13 cellular contexts compared by ENCODE assay signal in the genomic region with DNA sequence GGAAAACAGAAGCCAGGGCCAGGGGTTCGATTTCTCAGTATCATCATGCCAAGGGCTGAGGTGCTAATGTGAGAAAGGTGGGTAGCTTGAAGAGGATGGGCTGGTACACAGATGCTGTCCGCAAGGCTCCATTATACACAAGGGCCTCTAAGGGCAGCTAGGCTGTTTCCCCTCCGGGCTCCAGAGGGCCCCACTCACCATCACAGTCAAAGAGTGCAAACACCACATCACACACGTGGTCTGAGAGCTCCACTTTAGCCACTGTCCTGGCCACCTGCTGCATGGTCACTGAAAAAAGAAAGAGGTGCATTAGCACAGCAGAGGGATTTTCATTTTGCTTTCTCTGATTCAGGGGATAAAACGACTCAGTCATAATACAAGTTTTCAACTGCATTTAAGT. TPM values are rescaled to one million over a fixed set of nuclear protein-coding genes. Genes with fewer than 3 reads are reported as not detected.
DNase-seq lines count a peak whose midpoint lies in the region; ATAC-seq, FAIRE-seq and TF ChIP-seq lines count a peak whose summit lies in the region.
"Had no signal": no experiment of that assay in that cellular context is flagged by ENCODE, and none has a peak within 500 bp of the region (broad histone marks: within the 10 kb centered on the region; RNA-seq: fewer than 3 reads in every experiment).

No MANE protein-coding gene starts in this region.

- H3K27me3 ChIP-seq in WERI-Rb-1 (ENCODE audit: insufficient read depth, low read depth, severe bottlenecking), result peaks cover 10% of the 10 kb centered on the region
- no peaks in the 10 kb centered on the region for H3K27me3 ChIP-seq in left lung

- H3K4me3 ChIP-seq in HEK293 (ENCODE audit: low read depth, low read length) (no peak overlapping the region), WERI-Rb-1 (ENCODE audit: low read depth, low read length) (no peak overlapping the region), left lung (no peak overlapping the region)
- H3K4me3 ChIP-seq: lung had no signal

- H3K4me1 ChIP-seq in HEK293 (ENCODE audit: control insufficient read depth, insufficient read depth, low read length) (no peaks in the 10 kb centered on the region), left lung (no peaks in the 10 kb centered on the region)

- FAIRE-seq in GM12891 (lab: Jason Lieb, UNC), result no peak

- H3K9me3 ChIP-seq in HEK293 (ENCODE audit: control insufficient read depth, insufficient read depth, low read depth, low read length), result no peaks in the 10 kb centered on the region
- no peaks in the 10 kb centered on the region for H3K9me3 ChIP-seq in WERI-Rb-1 (ENCODE audit: severe bottlenecking)
- H3K9me3 ChIP-seq in left lung, result no peaks in the 10 kb centered on the region

- H3K36me3 ChIP-seq in HEK293 (ENCODE audit: control insufficient read depth in 2 of 2, insufficient read depth in 1 of 2, low read length in 2 of 2), result peaks cover 0 to 7% of the 10 kb centered on the region in 2 experiments; a peak in 2 of 3 replicates
- H3K36me3 ChIP-seq in WERI-Rb-1, result no peaks in the 10 kb centered on the region; the same call in 1 of the 2 replicates
- H3K36me3 ChIP-seq in left lung, result peaks cover 0 to 40% of the 10 kb centered on the region in 2 donors

- peak; percentile 66 for ATAC-seq in left lung

- H3K9me3 Mint-ChIP-seq in endothelial cell (ENCODE audit: unreplicated experiment), result no peaks in the 10 kb centered on the region

- peaks cover 8% of the 10 kb centered on the region for H3K4me1 Mint-ChIP-seq in endothelial cell (ENCODE audit: unreplicated experiment)

- H3K36me3 Mint-ChIP-seq in endothelial cell (ENCODE audit: low read depth, unreplicated experiment), result peaks cover 10% of the 10 kb centered on the region

- no peaks in the 10 kb centered on the region for H3K27me3 Mint-ChIP-seq in endothelial cell (ENCODE audit: unreplicated experiment)

- TF ChIP-seq POLR2A in GM12891 (IDR thresholded peaks at IDR 0.05; ENCODE audit: low read depth, low read length), result no peak

- H3K27ac ChIP-seq in HEK293 (ENCODE audit: extremely low read depth, low read depth, low read length), result no peak overlapping the region
- H3K27ac ChIP-seq in WERI-Rb-1, result no peak overlapping the region
- H3K27ac ChIP-seq in left lung, result no peak overlapping the region

- POLR2A ChIA-PET in HEK293 (lab: Yijun Ruan, JAX), result interaction anchor here (0.5 kb wide), 1 partner anchor 10 kb away, joined by 7 read pairs; no protein-coding TSS in a partner anchor

- intact Hi-C loops in left lung (cut with DNase I), result no loop called here

- no peak overlapping the region for H3K4me3 Mint-ChIP-seq in endothelial cell (ENCODE audit: unreplicated experiment)

- DNase-seq in Ammon's horn (ENCODE audit: low spot score), result peak; percentile 56
- DNase-seq in WERI-Rb-1, result peak; percentile 72
- DNase-seq in left lung, result no peak
- DNase-seq in endothelial cell (ENCODE audit: low spot score), result no peak
- no peak for DNase-seq in amniotic stem cell (lab: John Stamatoyannopoulos, UW)
- no peak for DNase-seq in HPDE6-E6E7 (ENCODE audit: extremely low spot score)
- no peak for DNase-seq in GM12891 (ENCODE audit: insufficient read length, low spot score)
- DNase-seq: effector memory CD4-positive, alpha-beta T cell; GDM1; NCI-H2081 treated with DMSO at 0.1 percent for 48 hours; T-helper 2 cell had no signal

- no peak overlapping the region for H3K27ac Mint-ChIP-seq in endothelial cell (ENCODE audit: unreplicated experiment)

- TF ChIP-seq CTCF in HEK293 (tag by site-specific recombination; IDR thresholded peaks at IDR 0.05) (no peak), WERI-Rb-1 (IDR thresholded peaks at IDR 0.05; ENCODE audit: low read depth, low read length) (peak; percentile 78), left lung (IDR thresholded peaks at IDR 0.05) (no peak), endothelial cell (IDR thresholded peaks at IDR 0.05; ENCODE audit: unreplicated experiment) (no peak)

- CTCF ChIA-PET in HEK293 (lab: Yijun Ruan, JAX), result interaction anchor here (0.6 to 2.4 kb wide), 7 partner anchors 11 to 683 kb away, joined by 3 to 9 read pairs (median 3); no protein-coding TSS in a partner anchor

TF ChIP-seq in HEK293, 187 proteins besides CTCF, POLR2A, EP300 and RAD21:
- TF ChIP-seq ZNF175 (tag by site-specific recombination; IDR thresholded peaks at IDR 0.05) (no peak), ZNF585B (tag by site-specific recombination; IDR thresholded peaks at IDR 0.05) (peak; percentile 70)

TF ChIP-seq in GM12891, 5 proteins besides CTCF, POLR2A, EP300 and RAD21:
- TF ChIP-seq TAF1 (IDR thresholded peaks at IDR 0.05; ENCODE audit: low read depth, low read length) (no peak), SPI1 (IDR thresholded peaks at IDR 0.05; ENCODE audit: low read depth, low read length) (no peak)
TF ChIP-seq in GM12891: peak in this region for 0.

RNA-seq across cellular contexts. Expression of gene DNAJB12, which starts 20.9 kb away (rescaled TPM):
- total RNA-seq in left lung (10 to 100 TPM; 30.9 to 38.9 TPM), endothelial cell (ENCODE audit: unreplicated experiment) (20.5 TPM)
- polyA plus RNA-seq in GM12891 (2012; ENCODE audit: low read depth, missing spikeins), result 13.7 TPM

Comparison
In these comparisons a context has a peak if more than half of its experiments do, and no peak if none do; other contexts are left out.
1. DNase-seq: peak in Ammon's horn (single experiment) and WERI-Rb-1 (single experiment); none in left lung (0 of 2), endothelial cell (single experiment), amniotic stem cell (single experiment), HPDE6-E6E7 (single experiment) and GM12891 (single experiment).